15 cellular contexts compared by ENCODE assay signal in genomic region chr1:202624088-202624780, GRCh38.
"Had no signal": no experiment of that assay in that cellular context is flagged by ENCODE, and none has a peak within 500 bp of the region (broad histone marks: within the 10 kb centered on the region; RNA-seq: fewer than 3 reads in every experiment).

No MANE protein-coding gene starts in this region.

- H3K36me3 ChIP-seq: esophagus muscularis mucosa, prostate gland, tibial artery had no signal

- ATAC-seq: naive thymus-derived CD4-positive, alpha-beta T cell; stimulated activated effector memory CD8-positive, alpha-beta T cell treated with anti-CD3 and anti-CD28 coated beads, Interleukin-12 subunit alpha, Interleukin-12 subunit beta, amount 100 ng/mL, for 72 hours; stimulated activated naive CD8-positive, alpha-beta T cell treated with anti-CD3 and anti-CD28 coated beads, Interleukin-15, amount 100 ng/mL, for 72 hours had no signal

- DNase-seq: activated CD8-positive, alpha-beta memory T cell treated with anti-CD3 and anti-CD28 coated beads, Interleukin-2, amount 50 U/mL, for 4 hours; activated T-cell treated with anti-CD3 and anti-CD28 coated beads, Interleukin-2, amount 50 U/mL, for 24 hours; glutamatergic neuron; immature natural killer cell; naive thymus-derived CD4-positive, alpha-beta T cell; stimulated activated CD4-positive, alpha-beta T cell treated with anti-CD3 and anti-CD28 coated beads, Interleukin-12 subunit alpha, Interleukin-12 subunit beta, amount 100 ng/mL, for 4 hours; stimulated activated CD4-positive, alpha-beta T cell treated with anti-CD3 and anti-CD28 coated beads, Interleukin-1b, Interleukin-23, amount 100 ng/mL, for 48 hours; stimulated activated naive CD8-positive, alpha-beta T cell treated with anti-CD3 and anti-CD28 coated beads, Interleukin-15, amount 100 ng/mL, for 72 hours had no signal

- H3K27ac ChIP-seq: hepatocyte, VCaP had no signal

- H3K4me2 ChIP-seq: hepatocyte had no signal

- H2AFZ ChIP-seq: hepatocyte had no signal

- H3K27me3 ChIP-seq: hepatocyte had no signal

- H3K9me3 ChIP-seq: esophagus muscularis mucosa, prostate gland, tibial artery had no signal

- H3K4me3 ChIP-seq: hepatocyte, lung, prostate gland had no signal

- H3K4me1 ChIP-seq: prostate gland had no signal
